8 cellular contexts compared by ENCODE assay signal in the genomic region with DNA sequence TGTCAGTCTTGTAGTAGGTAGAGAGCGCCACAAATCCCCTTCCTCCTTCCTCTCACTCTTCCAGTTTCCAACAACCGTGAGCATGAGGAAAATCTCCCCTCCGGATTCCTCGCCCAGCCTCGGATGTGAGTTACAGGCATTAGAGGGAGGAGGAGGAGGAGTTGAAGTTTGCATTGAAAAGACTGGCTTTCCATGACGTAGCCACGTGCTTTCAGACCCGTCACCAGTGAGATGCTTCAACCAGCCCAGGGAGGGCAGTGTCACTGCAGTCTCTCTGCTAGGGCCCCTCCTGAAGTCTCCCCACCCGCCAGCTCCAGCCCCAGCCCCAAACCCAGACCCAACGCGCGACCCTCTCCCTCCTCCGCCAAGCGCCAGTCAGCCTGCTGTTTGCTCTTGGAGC. TPM values are rescaled to one million over a fixed set of nuclear protein-coding genes. Genes with fewer than 3 reads are reported as not detected.
DNase-seq lines count a peak whose midpoint lies in the region; ATAC-seq and TF ChIP-seq lines count a peak whose summit lies in the region.

No MANE protein-coding gene starts in this region.

- TF ChIP-seq CTCF in AG04450 (IDR thresholded peaks at IDR 0.05; ENCODE audit: low read depth, low read length): no peak
- peak; percentile 25 to 43; a peak in 3 of 4 replicates for TF ChIP-seq CTCF in GM23338 (conservative IDR thresholded peaks at IDR 0.05; ENCODE audit: low read depth in 2 of 2)
- TF ChIP-seq CTCF in testis (IDR thresholded peaks at IDR 0.05): no peak

- CTCF ChIA-PET in AG04450 (lab: Charles Lee): no interaction called here

- intact Hi-C loops in testis (cut with DNase I; ENCODE audit: low total_unique reads): no loop called here

- H4K5ac ChIP-seq in mesendoderm (ENCODE audit: low read length): no peak overlapping the region

- H3K27ac Mint-ChIP-seq in GM23338: no peak overlapping the region
- peak overlapping the region; percentile 15 for H3K27ac Mint-ChIP-seq in T-helper 2 cell treated with Interferon-gamma antibody and Interleukin-4, amounts not matched to agents 5 μg/mL and 100 μg/mL, for 36 hours

- H2BK15ac ChIP-seq in mesendoderm (replicated peaks; ENCODE audit: low read depth): no peak overlapping the region

- no peak for TF ChIP-seq POLR2A in testis (IDR thresholded peaks at IDR 0.05)

- H3K9ac ChIP-seq in mesendoderm (ENCODE audit: low read length): peak overlapping the region; percentile 60

- no peaks in the 10 kb centered on the region for H4K20me1 ChIP-seq in GM23338 (replicated peaks; ENCODE audit: insufficient read depth)

- DNase-seq in AG04450 (ENCODE audit: low read depth, low spot score) (no peak), GM23338 (ENCODE audit: low spot score) (peak; percentile 91), mesendoderm (peak; percentile 96), testis (peak; percentile 28), NCI-H1105 (lab: John Stamatoyannopoulos, UW) (no peak)
- peak; percentile 41 for DNase-seq in T-helper 2 cell treated with Interferon-gamma antibody and Interleukin-4, amounts not matched to agents 5 μg/mL and 100 μg/mL, for 36 hours (ENCODE audit: low spot score)
- peak; percentile 8 for DNase-seq in effector CD8-positive, alpha-beta T cell (lab: John Stamatoyannopoulos, UW)

- H4K8ac ChIP-seq in mesendoderm (ENCODE audit: low read depth, low read length): no peak overlapping the region

- H3F3A ChIP-seq in GM23338 (replicated peaks; ENCODE audit: low read depth): no peaks in the 10 kb centered on the region

- peak overlapping the region; percentile 75 for H3K4me3 Mint-ChIP-seq in GM23338
- H3K4me3 Mint-ChIP-seq in T-helper 2 cell treated with Interferon-gamma antibody and Interleukin-4, amounts not matched to agents 5 μg/mL and 100 μg/mL, for 36 hours: peak overlapping the region; percentile 60

- H3K4me2 ChIP-seq in GM23338: peak overlapping the region; percentile 67
- peak overlapping the region; percentile 70 for H3K4me2 ChIP-seq in mesendoderm (ENCODE audit: low read length)

- no peak overlapping the region for H2BK5ac ChIP-seq in mesendoderm (ENCODE audit: low read length)

- H3K36me3 Mint-ChIP-seq in GM23338 (ENCODE audit: low read depth): no peaks in the 10 kb centered on the region
- H3K36me3 Mint-ChIP-seq in T-helper 2 cell treated with Interferon-gamma antibody and Interleukin-4, amounts not matched to agents 5 μg/mL and 100 μg/mL, for 36 hours (ENCODE audit: low read depth): no peaks in the 10 kb centered on the region

- H3K27me3 Mint-ChIP-seq in GM23338 (ENCODE audit: insufficient read depth, low read depth, poor library complexity): peaks cover 26% of the 10 kb centered on the region
- H3K27me3 Mint-ChIP-seq in T-helper 2 cell treated with Interferon-gamma antibody and Interleukin-4, amounts not matched to agents 5 μg/mL and 100 μg/mL, for 36 hours (ENCODE audit: low read depth): peaks cover 56% of the 10 kb centered on the region

- ATAC-seq in GM23338 (peak; percentile 77), GM21526 (IDR thresholded peaks at IDR 0.05; ENCODE audit: low FRiP score, unreplicated experiment) (no peak)

- H3K23ac ChIP-seq in mesendoderm (ENCODE audit: low read length): no peak overlapping the region

- H3K79me2 ChIP-seq in GM23338 (replicated peaks; ENCODE audit: insufficient read depth) (no peaks in the 10 kb centered on the region), mesendoderm (ENCODE audit: control insufficient read depth, insufficient read depth, low read length) (no peaks in the 10 kb centered on the region)

- H2AK5ac ChIP-seq in mesendoderm (ENCODE audit: low read length): no peak overlapping the region

- peaks cover 18% of the 10 kb centered on the region for H3K4me1 Mint-ChIP-seq in GM23338
- H3K4me1 Mint-ChIP-seq in T-helper 2 cell treated with Interferon-gamma antibody and Interleukin-4, amounts not matched to agents 5 μg/mL and 100 μg/mL, for 36 hours (ENCODE audit: low read depth): peaks cover 21% of the 10 kb centered on the region

- no CpG with 5 or more reads among the region's 14 CpGs for WGBS in mesendoderm (ENCODE audit: extremely low coverage, insufficient coverage, low lambda C conversion rate)
- WGBS in testis, 2 donors: 5 to 6% methylated on average over 14 of the region's 14 CpGs

- no peak overlapping the region for H3K4ac ChIP-seq in mesendoderm (ENCODE audit: low read depth, low read length)

- H2AFZ ChIP-seq in GM23338: peak overlapping the region; percentile 53

- H3K79me1 ChIP-seq in mesendoderm (ENCODE audit: low read length): no peaks in the 10 kb centered on the region

- no peak overlapping the region for H3K18ac ChIP-seq in mesendoderm (ENCODE audit: low read length)

- H2BK120ac ChIP-seq in mesendoderm (ENCODE audit: low read depth, low read length): no peak overlapping the region

- H3K27me3 ChIP-seq in AG04450 (ENCODE audit: control insufficient read depth, insufficient read depth, low read length) (peaks cover 27% of the 10 kb centered on the region), GM23338 (ENCODE audit: insufficient read depth) (peaks cover 45% of the 10 kb centered on the region), mesendoderm (ENCODE audit: insufficient read depth, low read length, poor library complexity) (peaks cover 3% of the 10 kb centered on the region), testis (no peaks in the 10 kb centered on the region)

- H3K36me3 ChIP-seq in GM23338 (ENCODE audit: insufficient read depth): no peaks in the 10 kb centered on the region
- no peaks in the 10 kb centered on the region for H3K36me3 ChIP-seq in mesendoderm (ENCODE audit: control insufficient read depth, insufficient read depth, low read length)
- H3K36me3 ChIP-seq in testis (ENCODE audit: low read depth, missing control alignments): no peaks in the 10 kb centered on the region

- POLR2A ChIA-PET in AG04450 (lab: Yijun Ruan, JAX): no interaction called here

- H3K4me3 ChIP-seq in AG04450 (ENCODE audit: low read depth, low read length) (peak overlapping the region; percentile 40), GM23338 (peak overlapping the region; percentile 78), mesendoderm (ENCODE audit: low read length) (peak overlapping the region; percentile 24), testis (no peak overlapping the region)

- peak overlapping the region; percentile 30 for H3K56ac ChIP-seq in mesendoderm (ENCODE audit: low read length)

- H3K27ac ChIP-seq in AG04450 (ENCODE audit: low read depth, low read length): no peak overlapping the region
- no peak overlapping the region for H3K27ac ChIP-seq in GM23338 (ENCODE audit: low read depth)
- no peak overlapping the region for H3K27ac ChIP-seq in mesendoderm (ENCODE audit: low read depth, low read length)
- H3K27ac ChIP-seq in testis: no peak overlapping the region

- H3K9me2 ChIP-seq in GM23338 (ENCODE audit: insufficient read depth): no peaks in the 10 kb centered on the region

- no peaks in the 10 kb centered on the region; the same call in 1 of the 2 replicates for H3K9me3 ChIP-seq in AG04450 (ENCODE audit: control insufficient read depth, insufficient read depth, low read length)
- H3K9me3 ChIP-seq in testis: no peaks in the 10 kb centered on the region

- no peaks in the 10 kb centered on the region for H3K9me3 Mint-ChIP-seq in GM23338
- H3K9me3 Mint-ChIP-seq in T-helper 2 cell treated with Interferon-gamma antibody and Interleukin-4, amounts not matched to agents 5 μg/mL and 100 μg/mL, for 36 hours: no peaks in the 10 kb centered on the region

- H3K4me1 ChIP-seq in GM23338 (ENCODE audit: insufficient read depth) (peaks cover 13% of the 10 kb centered on the region), mesendoderm (ENCODE audit: control insufficient read depth, low read depth, low read length) (peaks cover 2% of the 10 kb centered on the region), testis (peaks cover 19% of the 10 kb centered on the region)

TF ChIP-seq in GM23338, 12 proteins besides CTCF, POLR2A, EP300 and RAD21:
- TF ChIP-seq CREB1 (CRISPR knock-in tag; IDR thresholded peaks at IDR 0.05; ENCODE audit: low read depth) (peak; percentile 89), EZH2phosphoT487 (IDR thresholded peaks at IDR 0.05; ENCODE audit: unreplicated experiment) (no peak)

RNA-seq across cellular contexts. Expression of gene FGF14, which starts 0.4 kb away (rescaled TPM):
- polyA plus RNA-seq in AG04450 (2011; rRNA removed): 0.01 TPM in 1 of 2 replicates, not detected in the other
- 0.17 TPM in 1 of 2 replicates, not detected in the other for polyA minus RNA-seq in AG04450 (2011; rRNA and poly(A)+ RNA removed)
- total RNA-seq in GM23338 (2014; rRNA removed; shearing (Covaris generic)): 0.03 TPM in 1 of 2 replicates, not detected in the other
- 0.05 TPM in 1 of 2 replicates, not detected in the other for polyA plus RNA-seq in GM23338 (2016; fragmentation: Nextera tagmentation; extraction: Ambion mirVana)
- polyA plus RNA-seq in mesendoderm (2013, experiment 1 of 2): 0.20 TPM
- polyA plus RNA-seq in mesendoderm (2013, experiment 2 of 2): 0.22 TPM
- 1 to 10 TPM in 1 of 2 donors, under 1 TPM in 1; 0.56 to 1.7 TPM for total RNA-seq in testis
- 4.5 TPM for polyA plus RNA-seq in testis (ENCODE audit: insufficient read depth, low read depth, low replicate concordance)

Comparison
In these comparisons a context has a peak if more than half of its experiments do, and no peak if none do; other contexts are left out.
1. DNase-seq: peak in GM23338 (single experiment), T-helper 2 cell treated with Interferon-gamma antibody and Interleukin-4, amounts not matched to agents 5 μg/mL and 100 μg/mL, for 36 hours (single experiment), effector CD8-positive, alpha-beta T cell (single experiment), mesendoderm (single experiment) and testis (single experiment); none in AG04450 (single experiment) and NCI-H1105 (single experiment).
2. H3K4me3 ChIP-seq: peak in AG04450 (single experiment), GM23338 (single experiment) and mesendoderm (single experiment); none in testis (0 of 2).
3. CTCF ChIP-seq: peak in GM23338 (2 of 2); none in AG04450 (single experiment) and testis (0 of 3).